Comparison of ENCODE assay signal across 21 cellular contexts in genomic region chr3:33557279-33557678, GRCh38.
A peak's percentile ranks its signal among the peaks of the same experiment; 100 is the strongest.
DNase-seq lines count a peak whose midpoint lies in the region; ATAC-seq and TF ChIP-seq lines count a peak whose summit lies in the region.
"Had no signal": no experiment of that assay in that cellular context is flagged by ENCODE, and none has a peak within 500 bp of the region (broad histone marks: within the 10 kb centered on the region; RNA-seq: fewer than 3 reads in every experiment).

No MANE protein-coding gene starts in this region.

- H3K4me3 Mint-ChIP-seq in GM23338 (no peak overlapping the region), endodermal cell (peak overlapping the region; percentile 29)
- no peak overlapping the region for H3K4me3 Mint-ChIP-seq in central memory CD8-positive, alpha-beta T cell
- H3K4me3 Mint-ChIP-seq: CD14-positive monocyte; CD4-positive, alpha-beta memory T cell had no signal

- peaks cover 31% of the 10 kb centered on the region for H3K36me3 Mint-ChIP-seq in GM23338 (ENCODE audit: low read depth)
- peaks cover 14% of the 10 kb centered on the region for H3K36me3 Mint-ChIP-seq in central memory CD8-positive, alpha-beta T cell (ENCODE audit: insufficient read depth)
- H3K36me3 Mint-ChIP-seq in endodermal cell (ENCODE audit: low read depth), result peaks cover 32% of the 10 kb centered on the region

- H3K4me1 ChIP-seq in GM23338 (ENCODE audit: insufficient read depth) (peaks cover 24% of the 10 kb centered on the region), HUES64 (ENCODE audit: insufficient read depth, low read length) (peaks cover 22% of the 10 kb centered on the region), endodermal cell (ENCODE audit: control insufficient read depth, insufficient read depth, low read length) (no peaks in the 10 kb centered on the region)
- H3K4me1 ChIP-seq: A549; BE2C; BLaER1 treated with 17β-estradiol and CSF1 and Interleukin-3, amounts not matched to agents 10 nM and 100 nM had no signal

- peaks cover 2% of the 10 kb centered on the region for H3K27me3 Mint-ChIP-seq in GM23338 (ENCODE audit: insufficient read depth, low read depth, poor library complexity)
- no peaks in the 10 kb centered on the region for H3K27me3 Mint-ChIP-seq in central memory CD8-positive, alpha-beta T cell
- no peaks in the 10 kb centered on the region for H3K27me3 Mint-ChIP-seq in endodermal cell (ENCODE audit: insufficient read depth)
- H3K27me3 Mint-ChIP-seq: CD4-positive, alpha-beta memory T cell had no signal

- no peak overlapping the region for H3K4me3 ChIP-seq in GM23338
- H3K4me3 ChIP-seq in HUES64 (ENCODE audit: low read length), result no peak overlapping the region
- H3K4me3 ChIP-seq in endodermal cell (ENCODE audit: low read length), result no peak overlapping the region
- H3K4me3 ChIP-seq: A549; BLaER1 treated with 17β-estradiol and CSF1 and Interleukin-3, amounts not matched to agents 10 nM and 100 nM; GM23248 had no signal

- 0 out of 2 replicates have a peak overlapping the region, but pooled peaks have one; percentile 65 for H3K4me2 ChIP-seq in GM23338
- H3K4me2 ChIP-seq: A549; BLaER1 treated with 17β-estradiol and CSF1 and Interleukin-3, amounts not matched to agents 10 nM and 100 nM had no signal

- H3K36me3 ChIP-seq in GM23338 (ENCODE audit: insufficient read depth), result no peaks in the 10 kb centered on the region
- H3K36me3 ChIP-seq in HUES64 (ENCODE audit: insufficient read depth, low read length), result peaks cover 32% of the 10 kb centered on the region
- H3K36me3 ChIP-seq in endodermal cell (ENCODE audit: control insufficient read depth, insufficient read depth, low read length), result peaks cover 41% of the 10 kb centered on the region
- H3K36me3 ChIP-seq: BE2C had no signal

- H3K27me3 ChIP-seq in GM23338 (ENCODE audit: insufficient read depth) (no peaks in the 10 kb centered on the region), HUES64 (ENCODE audit: insufficient read depth, low read length) (no peaks in the 10 kb centered on the region), endodermal cell (ENCODE audit: control insufficient read depth, insufficient read depth, low read length, poor library complexity, severe bottlenecking) (no peaks in the 10 kb centered on the region)
- H3K27me3 ChIP-seq: BE2C; BLaER1 treated with 17β-estradiol and CSF1 and Interleukin-3, amounts not matched to agents 10 nM and 100 nM had no signal

- H3K79me2 ChIP-seq in GM23338 (replicated peaks; ENCODE audit: insufficient read depth), result no peaks in the 10 kb centered on the region

- DNase-seq in GM23338 (ENCODE audit: low spot score), result no peak
- no peak for DNase-seq in central memory CD8-positive, alpha-beta T cell (ENCODE audit: low spot score in 2 of 2)
- DNase-seq in endodermal cell, result no peak
- no peak for DNase-seq in activated CD4-positive, alpha-beta T cell treated with anti-CD3 and anti-CD28 coated beads, Interleukin-2, amount 50 U/mL, for 4 hours
- DNase-seq in NCI-H526 (lab: John Stamatoyannopoulos, UW), result no peak
- no peak for DNase-seq in stimulated activated CD4-positive, alpha-beta T cell treated with anti-CD3 and anti-CD28 coated beads, Interleukin-4, amount 100 ng/mL, for 4 hours
- no peak for DNase-seq in left cardiac atrium
- DNase-seq: 8988T; ACHN; AML-193; BE2C; Calu3; CD4-positive, alpha-beta memory T cell; COR-L47; DND-41; GM23248; HCEC 1CT had no signal

- no peaks in the 10 kb centered on the region for H3K9me3 ChIP-seq in HUES64 (ENCODE audit: insufficient read depth, low read depth, low read length)
- H3K9me3 ChIP-seq in endodermal cell (ENCODE audit: control insufficient read depth, low read length), result peaks cover 6% of the 10 kb centered on the region
- H3K9me3 ChIP-seq: A549; BE2C; BLaER1 treated with 17β-estradiol and CSF1 and Interleukin-3, amounts not matched to agents 10 nM and 100 nM had no signal

- intact Hi-C loops in left cardiac atrium (cut with DNase I), result no loop called here

- TF ChIP-seq CTCF in GM23338 (conservative IDR thresholded peaks at IDR 0.05; ENCODE audit: low read depth in 2 of 2), result no peak
- no peak for TF ChIP-seq CTCF in endodermal cell (conservative IDR thresholded peaks at IDR 0.05)

- peak overlapping the region; percentile 80; the same call in 1 of the 2 replicates for H3K27ac Mint-ChIP-seq in GM23338
- H3K27ac Mint-ChIP-seq in central memory CD8-positive, alpha-beta T cell (ENCODE audit: low read depth), result peak overlapping the region; percentile 62
- H3K27ac Mint-ChIP-seq in endodermal cell, result peak overlapping the region; percentile 55
- H3K27ac Mint-ChIP-seq: CD14-positive monocyte had no signal

- 93% methylated on average over 1 of the region's 1 CpG for WGBS in HUES64
- WGBS in endodermal cell (ENCODE audit: insufficient coverage in 1 of 2, insufficient read length in 1 of 2), 2 experiments, result 96% methylated on average over 1 of the region's 1 CpG; no CpG with 5 or more reads in 1 of the 2 experiments

- H3K9ac ChIP-seq in HUES64 (ENCODE audit: low read depth, low read length) (no peak overlapping the region), endodermal cell (ENCODE audit: extremely low read depth, low read length, poor library complexity, severe bottlenecking) (no peak overlapping the region)
- H3K9ac ChIP-seq: BLaER1 treated with 17β-estradiol and CSF1 and Interleukin-3, amounts not matched to agents 10 nM and 100 nM; GM23248 had no signal

- H2AFZ ChIP-seq in GM23338, result no peak overlapping the region
- H2AFZ ChIP-seq: GM23248 had no signal

- H3K27ac ChIP-seq in GM23338 (ENCODE audit: low read depth) (peak overlapping the region; percentile 95; the same call in 1 of the 2 replicates), HUES64 (ENCODE audit: low read depth, low read length) (peak overlapping the region; percentile 58; the same call in 1 of the 2 replicates), endodermal cell (ENCODE audit: low read depth, low read length) (no peak overlapping the region)
- H3K27ac ChIP-seq: A549; BLaER1 treated with 17β-estradiol and CSF1 and Interleukin-3, amounts not matched to agents 10 nM and 100 nM; GM23248 had no signal

- ATAC-seq in GM23338 (peak; percentile 75), left cardiac atrium (no peak)
- no peak for ATAC-seq in central memory CD8-positive, alpha-beta T cell (replicated peaks; ENCODE audit: extremely low read depth, poor library complexity, severe bottlenecking)
- ATAC-seq: A549 had no signal

- H3K9me3 Mint-ChIP-seq in GM23338, result no peaks in the 10 kb centered on the region
- no peaks in the 10 kb centered on the region for H3K9me3 Mint-ChIP-seq in central memory CD8-positive, alpha-beta T cell
- no peaks in the 10 kb centered on the region for H3K9me3 Mint-ChIP-seq in endodermal cell
- H3K9me3 Mint-ChIP-seq: CD4-positive, alpha-beta memory T cell had no signal

- H3F3A ChIP-seq in GM23338 (replicated peaks; ENCODE audit: low read depth), result no peaks in the 10 kb centered on the region

- H3K4me1 Mint-ChIP-seq in GM23338, result peaks cover 29% of the 10 kb centered on the region
- H3K4me1 Mint-ChIP-seq in central memory CD8-positive, alpha-beta T cell, result no peaks in the 10 kb centered on the region
- H3K4me1 Mint-ChIP-seq in endodermal cell, result peaks cover 21% of the 10 kb centered on the region
- H3K4me1 Mint-ChIP-seq: CD14-positive monocyte; CD4-positive, alpha-beta memory T cell had no signal

- H3K9me2 ChIP-seq in GM23338 (ENCODE audit: insufficient read depth), result no peaks in the 10 kb centered on the region

- no peaks in the 10 kb centered on the region for H4K20me1 ChIP-seq in GM23338 (replicated peaks; ENCODE audit: insufficient read depth)
- H4K20me1 ChIP-seq: BLaER1 treated with 17β-estradiol and CSF1 and Interleukin-3, amounts not matched to agents 10 nM and 100 nM had no signal

TF ChIP-seq in GM23338, 12 proteins besides CTCF, POLR2A, EP300 and RAD21 (continues in another document):
- TF ChIP-seq STAT1 (IDR thresholded peaks at IDR 0.05; ENCODE audit: unreplicated experiment) (no peak), NANOG (IDR thresholded peaks at IDR 0.05; ENCODE audit: borderline replicate concordance) (no peak), JUNB (IDR thresholded peaks at IDR 0.05; ENCODE audit: unreplicated experiment) (no peak), CREB1 (CRISPR knock-in tag; IDR thresholded peaks at IDR 0.05; ENCODE audit: low read depth) (no peak), ZNF331 (CRISPR knock-in tag; IDR thresholded peaks at IDR 0.05; ENCODE audit: low read depth) (no peak)
